Comparison of ENCODE assay signal across 9 cellular contexts in genomic region chrX:24055043-24055356, GRCh38. TPM values are rescaled to one million over a fixed set of nuclear protein-coding genes. Genes with fewer than 3 reads are reported as not detected.
DNase-seq lines count a peak whose midpoint lies in the region; ATAC-seq, FAIRE-seq and TF ChIP-seq lines count a peak whose summit lies in the region.
"Had no signal": no experiment of that assay in that cellular context is flagged by ENCODE, and none has a peak within 500 bp of the region (broad histone marks: within the 10 kb centered on the region; RNA-seq: fewer than 3 reads in every experiment).

No MANE protein-coding gene starts in this region.

- no peaks in the 10 kb centered on the region for H4K20me1 ChIP-seq in endothelial cell of umbilical vein (replicated peaks; ENCODE audit: control insufficient read depth, extremely low read depth, insufficient read depth, low read length)

- peaks cover 0 to 3% of the 10 kb centered on the region in 2 experiments for H3K36me3 ChIP-seq in endothelial cell of umbilical vein (ENCODE audit: control insufficient read depth in 2 of 2, extremely low read depth in 1 of 2, insufficient read depth in 2 of 2, low read length in 2 of 2)

- H3K27me3 ChIP-seq in endothelial cell of umbilical vein (ENCODE audit: control insufficient read depth in 2 of 2, insufficient read depth in 2 of 2, low read length in 2 of 2): no peaks in the 10 kb centered on the region

- peaks cover 5% of the 10 kb centered on the region for H3K4me1 ChIP-seq in endothelial cell of umbilical vein (ENCODE audit: control insufficient read depth, extremely low read depth, insufficient read depth, low read length)

- H3K9ac ChIP-seq in endothelial cell of umbilical vein (replicated peaks; ENCODE audit: extremely low read depth, insufficient read depth, low read length): peak overlapping the region; percentile 74

- dilution Hi-C loops in endothelial cell of umbilical vein (cut with MboI; ENCODE audit: extremely low pct_ligation_motif_present, low sequenced_read_pairs): no loop called here

- TF ChIP-seq CTCF in endothelial cell of umbilical vein (IDR thresholded peaks at IDR 0.05; ENCODE audit: extremely low read depth in 1 of 2, insufficient read depth in 1 of 2, low read depth in 1 of 2, low read length in 2 of 2): no peak

- peaks cover 16% of the 10 kb centered on the region for H3K79me2 ChIP-seq in endothelial cell of umbilical vein (ENCODE audit: control insufficient read depth, insufficient read depth, low read length)

- intact Hi-C loops in endothelial cell of umbilical vein (cut with micrococcal nuclease): loop anchor here (2.0 to 10.0 kb wide), 3 partner anchors 272 to 360 kb away; partner anchors contain the start of genes ACOT9 and SAT1
- intact Hi-C loops in sciatic nerve (cut with DNase I): loop anchor here (10.0 kb wide), 1 partner anchor 100 kb away; no protein-coding TSS in a partner anchor

- TSS peak; percentile 62 for BruUV-seq in endothelial cell of umbilical vein (replicated peaks; lab: Mats Ljungman, UMichigan)

- no peak for FAIRE-seq in endothelial cell of umbilical vein (lab: Jason Lieb, UNC)

- POLR2A ChIA-PET in endothelial cell of umbilical vein (lab: Charles Lee): interaction anchor here (1.0 to 2.8 kb wide), 5 partner anchors 10 to 272 kb away, joined by 4 to 14 read pairs (median 5); partner anchors contain the start of gene SAT1

- TF ChIP-seq POLR2A in endothelial cell of umbilical vein (IDR thresholded peaks at IDR 0.05; ENCODE audit: low read depth, low read length): no peak

- H3K9me3 ChIP-seq in endothelial cell of umbilical vein (replicated peaks; ENCODE audit: control insufficient read depth, insufficient read depth, low read length): no peaks in the 10 kb centered on the region

- H3K9me1 ChIP-seq in endothelial cell of umbilical vein (replicated peaks; ENCODE audit: control insufficient read depth, extremely low read depth, insufficient read depth, low read length): no peaks in the 10 kb centered on the region

- DNase-seq in DMS53 (lab: John Stamatoyannopoulos, UW) (peak; percentile 64), DMS53 treated with DMSO at 0.1 percent for 48 hours (lab: John Stamatoyannopoulos, UW; ENCODE audit: unreplicated experiment) (no peak), endothelial cell of umbilical vein (ENCODE audit: low read depth, low spot score) (no peak), sciatic nerve (ENCODE audit: low spot score) (no peak), NCI-H2081 (lab: John Stamatoyannopoulos, UW) (no peak), NCI-H146 treated with DMSO at 0.1 percent for 48 hours (lab: John Stamatoyannopoulos, UW; ENCODE audit: unreplicated experiment) (no peak)
- DNase-seq in stimulated activated CD8-positive, alpha-beta memory T cell treated with anti-CD3 and anti-CD28 coated beads, Interleukin-4, amount 100 ng/mL, for 48 hours: no peak

- H3K27ac ChIP-seq in endothelial cell of umbilical vein (ENCODE audit: insufficient read depth, low read depth, low read length): peak overlapping the region; percentile 79
- H3K27ac ChIP-seq: 22Rv1 had no signal

- CTCF ChIA-PET in endothelial cell of umbilical vein (lab: Charles Lee): interaction anchor here (0.7 to 3.4 kb wide), 13 partner anchors 11 to 361 kb away, joined by 3 to 41 read pairs (median 4); partner anchors contain the start of genes APOO, CXorf58, KLHL15 and SAT1

- ATAC-seq in HG03520 (IDR thresholded peaks at IDR 0.05; ENCODE audit: unreplicated experiment) (peak; percentile 10), sciatic nerve (peak; percentile 37)

- H3K4me3 ChIP-seq in endothelial cell of umbilical vein (replicated peaks in 1 of 3; ENCODE audit: insufficient read depth in 1 of 3, low read depth in 1 of 3, low read length in 3 of 3): peak overlapping the region in 2 of 3 experiments; percentile 43 to 85

- H2AFZ ChIP-seq in endothelial cell of umbilical vein (ENCODE audit: low read depth, low read length): peak overlapping the region; percentile 17

- no peak overlapping the region for H3K4me2 ChIP-seq in endothelial cell of umbilical vein (ENCODE audit: insufficient read depth, low read length)

TF ChIP-seq in endothelial cell of umbilical vein, 7 proteins besides CTCF, POLR2A, EP300 and RAD21:
- TF ChIP-seq MYC (IDR thresholded peaks at IDR 0.05; ENCODE audit: low read depth, low read length) (no peak), FOS (IDR thresholded peaks at IDR 0.05; ENCODE audit: borderline replicate concordance, insufficient read depth, low read length) (no peak)
- TF ChIP-seq, protein P1, sequence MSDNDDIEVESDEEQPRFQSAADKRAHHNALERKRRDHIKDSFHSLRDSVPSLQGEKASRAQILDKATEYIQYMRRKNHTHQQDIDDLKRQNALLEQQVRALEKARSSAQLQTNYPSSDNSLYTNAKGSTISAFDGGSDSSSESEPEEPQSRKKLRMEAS (IDR thresholded peaks at IDR 0.05; ENCODE audit: insufficient read depth, insufficient read length): no peak

RNA-seq across cellular contexts. Expression of gene EIF2S3, which starts 0.2 kb away (rescaled TPM):
- total RNA-seq in endothelial cell of umbilical vein: 152 and 161 TPM in 2 replicates
- polyA plus RNA-seq in endothelial cell of umbilical vein: 33.9 and 35.8 TPM in 2 replicates
- polyA plus RNA-seq in endothelial cell of umbilical vein (2011; cell fraction: cytosol; rRNA removed): 58.3 and 59.1 TPM in 2 replicates
- polyA plus RNA-seq in endothelial cell of umbilical vein (2011; cell fraction: nucleus; rRNA removed): 86.5 and 120 TPM in 2 replicates
- polyA plus RNA-seq in endothelial cell of umbilical vein (2012): 120 and 137 TPM in 2 replicates
- 100 and 108 TPM in 2 replicates for polyA minus RNA-seq in endothelial cell of umbilical vein
- polyA minus RNA-seq in endothelial cell of umbilical vein (2011; cell fraction: cytosol; rRNA and poly(A)+ RNA removed): 1,013 TPM
- polyA minus RNA-seq in endothelial cell of umbilical vein (2011; cell fraction: nucleus; rRNA and poly(A)+ RNA removed): 37.7 and 67.4 TPM in 2 replicates
- total RNA-seq in sciatic nerve: 153 TPM

RNA-seq across cellular contexts. Expression of gene KLHL15, which starts 28.0 kb away (rescaled TPM):
- 3.6 TPM in 2 replicates for total RNA-seq in endothelial cell of umbilical vein
- 0.91 and 1.4 TPM in 2 replicates for polyA plus RNA-seq in endothelial cell of umbilical vein
- 1.3 and 1.4 TPM in 2 replicates for polyA plus RNA-seq in endothelial cell of umbilical vein (2011; cell fraction: cytosol; rRNA removed)
- polyA plus RNA-seq in endothelial cell of umbilical vein (2011; cell fraction: nucleus; rRNA removed): 2.8 and 4.1 TPM in 2 replicates
- polyA plus RNA-seq in endothelial cell of umbilical vein (2012): 1.9 and 2.4 TPM in 2 replicates
- 3.9 and 5.6 TPM in 2 replicates for polyA minus RNA-seq in endothelial cell of umbilical vein
- 17.2 TPM for polyA minus RNA-seq in endothelial cell of umbilical vein (2011; cell fraction: cytosol; rRNA and poly(A)+ RNA removed)
- 5.2 and 7.9 TPM in 2 replicates for polyA minus RNA-seq in endothelial cell of umbilical vein (2011; cell fraction: nucleus; rRNA and poly(A)+ RNA removed)
- 7.9 TPM for total RNA-seq in sciatic nerve
